Comparison of ENCODE assay signal across 10 cellular contexts in genomic region chr1:182617075-182617429, GRCh38. TPM values are rescaled to one million over a fixed set of nuclear protein-coding genes. Genes with fewer than 3 reads are reported as not detected.
DNase-seq lines count a peak whose midpoint lies in the region; ATAC-seq and TF ChIP-seq lines count a peak whose summit lies in the region.
"Had no signal": no experiment of that assay in that cellular context is flagged by ENCODE, and none has a peak within 500 bp of the region (broad histone marks: within the 10 kb centered on the region; RNA-seq: fewer than 3 reads in every experiment).

No MANE protein-coding gene starts in this region.

- no peaks in the 10 kb centered on the region for H3K36me3 ChIP-seq in neural progenitor cell

- no peak overlapping the region for H3K4me3 ChIP-seq in neural progenitor cell

- peaks cover 13% of the 10 kb centered on the region for H3K9me3 Mint-ChIP-seq in activated CD4-positive, alpha-beta T cell treated with anti-CD3 and anti-CD28 coated beads, Interleukin-2, amount 10 ng/mL, durations not matched to agents 24 days and 14 days
- H3K9me3 Mint-ChIP-seq in IgD-negative memory B cell (peaks cover 2 to 4% (median 2%) of the 10 kb centered on the region in 3 donors), neural progenitor cell (peaks cover 7% of the 10 kb centered on the region)
- H3K9me3 Mint-ChIP-seq in activated naive CD8-positive, alpha-beta T cell treated with anti-CD3 and anti-CD28 coated beads for 36 hours: peaks cover 12% of the 10 kb centered on the region

- H3K27ac ChIP-seq in neural progenitor cell: no peak overlapping the region

- peak overlapping the region; percentile 94 for H3K27ac Mint-ChIP-seq in activated CD4-positive, alpha-beta T cell treated with anti-CD3 and anti-CD28 coated beads, Interleukin-2, amount 10 ng/mL, durations not matched to agents 24 days and 14 days
- H3K27ac Mint-ChIP-seq in IgD-negative memory B cell: peak overlapping the region; percentile 0 to 74 (median 60)
- peak overlapping the region; percentile 88 for H3K27ac Mint-ChIP-seq in activated naive CD8-positive, alpha-beta T cell treated with anti-CD3 and anti-CD28 coated beads for 36 hours
- no peak overlapping the region for H3K27ac Mint-ChIP-seq in neural progenitor cell

- H3K4me1 Mint-ChIP-seq in activated CD4-positive, alpha-beta T cell treated with anti-CD3 and anti-CD28 coated beads, Interleukin-2, amount 10 ng/mL, durations not matched to agents 24 days and 14 days: peaks cover 67% of the 10 kb centered on the region
- H3K4me1 Mint-ChIP-seq in IgD-negative memory B cell (peaks cover 27 to 39% (median 30%) of the 10 kb centered on the region in 3 donors), neural progenitor cell (peaks cover 61% of the 10 kb centered on the region)
- H3K4me1 Mint-ChIP-seq in activated naive CD8-positive, alpha-beta T cell treated with anti-CD3 and anti-CD28 coated beads for 36 hours: peaks cover 79% of the 10 kb centered on the region

- H3K36me3 Mint-ChIP-seq in activated CD4-positive, alpha-beta T cell treated with anti-CD3 and anti-CD28 coated beads, Interleukin-2, amount 10 ng/mL, durations not matched to agents 24 days and 14 days (ENCODE audit: low read depth): peaks cover 8% of the 10 kb centered on the region
- peaks cover 6% of the 10 kb centered on the region for H3K36me3 Mint-ChIP-seq in IgD-negative memory B cell
- peaks cover 5% of the 10 kb centered on the region for H3K36me3 Mint-ChIP-seq in activated naive CD8-positive, alpha-beta T cell treated with anti-CD3 and anti-CD28 coated beads for 36 hours
- no peaks in the 10 kb centered on the region for H3K36me3 Mint-ChIP-seq in neural progenitor cell

- no peaks in the 10 kb centered on the region for H4K20me1 ChIP-seq in neural progenitor cell (ENCODE audit: low read depth)

- H3K27me3 ChIP-seq in neural progenitor cell: peaks cover 21% of the 10 kb centered on the region

- peaks cover 47% of the 10 kb centered on the region for H3F3A ChIP-seq in neural progenitor cell (ENCODE audit: low read depth)

- no peak for TF ChIP-seq CTCF in neural progenitor cell (IDR thresholded peaks at IDR 0.05)

- H3K27me3 Mint-ChIP-seq in activated CD4-positive, alpha-beta T cell treated with anti-CD3 and anti-CD28 coated beads, Interleukin-2, amount 10 ng/mL, durations not matched to agents 24 days and 14 days: peaks cover 29% of the 10 kb centered on the region
- H3K27me3 Mint-ChIP-seq in IgD-negative memory B cell: peaks cover 24% of the 10 kb centered on the region
- H3K27me3 Mint-ChIP-seq in activated naive CD8-positive, alpha-beta T cell treated with anti-CD3 and anti-CD28 coated beads for 36 hours: peaks cover 34% of the 10 kb centered on the region
- peaks cover 24% of the 10 kb centered on the region for H3K27me3 Mint-ChIP-seq in neural progenitor cell (ENCODE audit: insufficient read depth, low read depth)

- H3K9ac ChIP-seq in neural progenitor cell: no peak overlapping the region

- ATAC-seq in esophagus mucosa (no peak), GM19395 (IDR thresholded peaks at IDR 0.05; ENCODE audit: unreplicated experiment) (no peak)

- no peaks in the 10 kb centered on the region for H3K79me2 ChIP-seq in neural progenitor cell (ENCODE audit: low read depth)

- intact Hi-C loops in activated CD4-positive, alpha-beta T cell treated with anti-CD3 and anti-CD28 coated beads, Interleukin-2, amount 10 ng/mL, durations not matched to agents 24 days and 14 days (cut with micrococcal nuclease): loop anchor here (5.0 to 10.0 kb wide), 4 partner anchors 55 to 1522 kb away; no protein-coding TSS in a partner anchor

- DNase-seq in activated CD4-positive, alpha-beta T cell treated with anti-CD3 and anti-CD28 coated beads, Interleukin-2, amount 10 ng/mL, durations not matched to agents 24 days and 14 days: no peak
- DNase-seq in activated CD4-positive, alpha-beta T cell treated with anti-CD3 and anti-CD28 coated beads, Interleukin-2, amount 50 U/mL, for 1 hour: no peak
- DNase-seq in activated naive CD8-positive, alpha-beta T cell treated with anti-CD3 and anti-CD28 coated beads for 36 hours: no peak
- DNase-seq in neural progenitor cell (ENCODE audit: low spot score) (no peak), GDM1 (lab: John Stamatoyannopoulos, UW) (no peak)
- DNase-seq: effector CD4-positive, alpha-beta T cell; midbrain had no signal

- H2AFZ ChIP-seq in neural progenitor cell (replicated peaks): no peak overlapping the region

- H3K9me3 ChIP-seq in neural progenitor cell (ENCODE audit: low read depth): no peaks in the 10 kb centered on the region

- H3K4me2 ChIP-seq in neural progenitor cell: peak overlapping the region; percentile 72

- H3K4me3 Mint-ChIP-seq in activated CD4-positive, alpha-beta T cell treated with anti-CD3 and anti-CD28 coated beads, Interleukin-2, amount 10 ng/mL, durations not matched to agents 24 days and 14 days: peak overlapping the region; percentile 70
- H3K4me3 Mint-ChIP-seq in IgD-negative memory B cell: peak overlapping the region in 2 of 4 donors; percentile 70 to 82
- H3K4me3 Mint-ChIP-seq in activated naive CD8-positive, alpha-beta T cell treated with anti-CD3 and anti-CD28 coated beads for 36 hours: no peak overlapping the region
- peak overlapping the region; percentile 84 for H3K4me3 Mint-ChIP-seq in neural progenitor cell

- peaks cover 61% of the 10 kb centered on the region for H3K4me1 ChIP-seq in neural progenitor cell

RNA-seq across cellular contexts. Expression of gene RGS16, which starts 12.9 kb away (rescaled TPM):
- 94.3 and 94.7 TPM in 2 replicates for total RNA-seq in activated CD4-positive, alpha-beta T cell treated with anti-CD3 and anti-CD28 coated beads, Interleukin-2, amount 10 ng/mL, durations not matched to agents 24 days and 14 days
- 1.9 TPM for polyA plus RNA-seq in IgD-negative memory B cell
- total RNA-seq in activated naive CD8-positive, alpha-beta T cell treated with anti-CD3 and anti-CD28 coated beads for 36 hours: 10 to 100 TPM; 68.1 to 70.7 TPM
- total RNA-seq in neural progenitor cell (ENCODE audit: low replicate concordance) (12.5 and 16.4 TPM in 2 replicates), esophagus mucosa (1.3 TPM)

RNA-seq across cellular contexts. Expression of gene RNASEL, which starts 28.0 kb away (rescaled TPM):
- 3.4 and 4.8 TPM in 2 replicates for total RNA-seq in activated CD4-positive, alpha-beta T cell treated with anti-CD3 and anti-CD28 coated beads, Interleukin-2, amount 10 ng/mL, durations not matched to agents 24 days and 14 days
- polyA plus RNA-seq in IgD-negative memory B cell: 8.9 TPM
- 1 to 10 TPM; 4.1 to 4.3 TPM for total RNA-seq in activated naive CD8-positive, alpha-beta T cell treated with anti-CD3 and anti-CD28 coated beads for 36 hours
- total RNA-seq in neural progenitor cell (ENCODE audit: low replicate concordance) (3.6 and 6.2 TPM in 2 replicates), esophagus mucosa (6.1 TPM)
